Comparison of ENCODE assay signal across 8 cellular contexts in the genomic region with DNA sequence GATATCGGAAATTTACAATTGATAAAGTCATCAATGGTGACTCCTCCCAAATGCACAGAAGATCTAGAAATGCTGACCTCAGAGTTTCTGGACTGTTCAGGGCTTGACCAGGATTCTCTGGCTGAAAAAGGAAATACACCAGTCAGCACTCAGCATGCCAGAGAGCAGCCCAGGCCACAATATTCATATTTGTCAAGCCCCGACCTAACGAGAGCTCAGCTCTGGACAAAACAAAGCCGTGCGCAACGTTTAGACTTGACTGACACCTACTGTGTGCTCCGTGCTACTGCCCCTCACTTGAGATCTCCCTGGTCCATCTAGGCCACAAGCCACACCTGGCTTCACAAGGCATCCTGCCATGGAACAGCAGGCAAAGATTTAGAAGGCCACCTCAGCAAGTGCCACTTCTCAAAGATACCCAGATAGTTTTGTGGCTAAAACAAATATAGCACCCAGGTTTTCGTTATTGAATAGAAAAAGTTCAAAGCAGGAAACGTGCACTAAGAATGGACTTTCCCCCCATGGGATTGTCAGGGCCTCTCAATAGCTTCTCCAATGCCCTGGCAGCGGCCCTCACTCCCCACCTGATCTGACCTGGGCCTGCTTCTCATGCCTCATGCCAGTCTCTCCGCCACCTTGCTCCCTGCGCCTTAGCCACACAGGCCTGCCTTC.
A peak's percentile ranks its signal among the peaks of the same experiment; 100 is the strongest.
DNase-seq lines count a peak whose midpoint lies in the region; ATAC-seq and TF ChIP-seq lines count a peak whose summit lies in the region.

No MANE protein-coding gene starts in this region.

- no peaks in the 10 kb centered on the region for H3K27me3 Mint-ChIP-seq in IgD-negative memory B cell
- no peaks in the 10 kb centered on the region for H3K27me3 Mint-ChIP-seq in naive B cell
- no peaks in the 10 kb centered on the region for H3K27me3 Mint-ChIP-seq in mesothelial cell of epicardium (ENCODE audit: low read depth)

- peak; percentile 61 for DNase-seq in ELF-1 (ENCODE audit: low read depth, low spot score)
- DNase-seq in central memory CD4-positive, alpha-beta T cell = peak; percentile 35
- peak; percentile 19 for DNase-seq in naive B cell
- no peak for DNase-seq in NCI-H2171 treated with DMSO at 0.1 percent for 48 hours (lab: John Stamatoyannopoulos, UW)
- DNase-seq in mesothelial cell of epicardium (ENCODE audit: low spot score in 2 of 2, unreplicated experiment in 2 of 2) = no peak
- no peak for DNase-seq in NCI-H2227 (lab: John Stamatoyannopoulos, UW; ENCODE audit: unreplicated experiment)

- TF ChIP-seq CTCF in mesothelial cell of epicardium (IDR thresholded peaks at IDR 0.05; ENCODE audit: unreplicated experiment) = no peak

- H3K36me3 Mint-ChIP-seq in IgD-negative memory B cell (peaks cover 1% of the 10 kb centered on the region), naive B cell (peaks cover 8 to 15% of the 10 kb centered on the region in 2 donors), mesothelial cell of epicardium (no peaks in the 10 kb centered on the region)

- peak; percentile 75 for ATAC-seq in GM19452 (IDR thresholded peaks at IDR 0.05; ENCODE audit: unreplicated experiment)
- ATAC-seq in naive B cell (ENCODE audit: low read depth in 2 of 2) = peak; percentile 62 to 63

- H3K9me3 Mint-ChIP-seq in IgD-negative memory B cell (no peaks in the 10 kb centered on the region), naive B cell (no peaks in the 10 kb centered on the region), mesothelial cell of epicardium (no peaks in the 10 kb centered on the region)

- H3K4me3 Mint-ChIP-seq in IgD-negative memory B cell (peak overlapping the region; percentile 48 to 81 (median 63)), naive B cell (peak overlapping the region; percentile 49 to 87 (median 74)), mesothelial cell of epicardium (no peak overlapping the region)

- H3K27ac Mint-ChIP-seq in IgD-negative memory B cell (peak overlapping the region; percentile 72 to 96 (median 92)), naive B cell (peak overlapping the region; percentile 47 to 96 (median 94)), mesothelial cell of epicardium (no peak overlapping the region)

- H3K4me1 Mint-ChIP-seq in IgD-negative memory B cell (peaks cover 55 to 86% (median 73%) of the 10 kb centered on the region in 3 donors), naive B cell (peaks cover 74 to 97% (median 89%) of the 10 kb centered on the region in 3 donors), mesothelial cell of epicardium (peaks cover 39% of the 10 kb centered on the region)

Comparison
In these comparisons a context has a peak if more than half of its experiments do, and no peak if none do; other contexts are left out.
1. DNase-seq: peak in ELF-1 (single experiment), central memory CD4-positive, alpha-beta T cell (single experiment) and naive B cell (single experiment); none in NCI-H2171 treated with DMSO at 0.1 percent for 48 hours (single experiment), mesothelial cell of epicardium (0 of 2) and NCI-H2227 (single experiment).